ENCODE assay signal across 1 cellular context in genomic region chr4:6709230-6710114, GRCh38.
A peak's percentile ranks its signal among the peaks of the same experiment; 100 is the strongest.
TF ChIP-seq lines count a peak whose summit lies in the region.

Gene MRFAP1L1, minus strand, starts transcription at chr4:6709865. Its CDS starts 236 bp downstream, at chr4:6709629.

TF ChIP-seq in HepG2, 621 proteins besides CTCF, POLR2A, EP300 and RAD21 (continued from another document and continues in another):
- TF ChIP-seq PRDM15 (CRISPR knock-in tag; IDR thresholded peaks at IDR 0.05) (no peak), HOXA9 (CRISPR knock-in tag; IDR thresholded peaks at IDR 0.05; ENCODE audit: borderline replicate concordance) (no peak), RBAK (CRISPR knock-in tag; IDR thresholded peaks at IDR 0.05) (no peak), PAF1 (CRISPR knock-in tag; IDR thresholded peaks at IDR 0.05) (no peak), ZNF451 (CRISPR knock-in tag; IDR thresholded peaks at IDR 0.05) (no peak), ZSCAN22 (CRISPR knock-in tag; IDR thresholded peaks at IDR 0.05) (no peak), ZNF792 (CRISPR knock-in tag; IDR thresholded peaks at IDR 0.05) (no peak; the same call in 1 of the 2 replicates), ZNF747 (CRISPR knock-in tag; IDR thresholded peaks at IDR 0.05; ENCODE audit: borderline replicate concordance) (no peak), HNF4A (CRISPR knock-in tag; IDR thresholded peaks at IDR 0.05) (no peak), MAX (IDR thresholded peaks at IDR 0.05) (peak; percentile 84), ZNF382 (CRISPR knock-in tag; IDR thresholded peaks at IDR 0.05; ENCODE audit: borderline replicate concordance) (no peak), PHF20 (CRISPR knock-in tag; IDR thresholded peaks at IDR 0.05) (peak; percentile 88), ZBTB26 (CRISPR knock-in tag; IDR thresholded peaks at IDR 0.05; ENCODE audit: borderline replicate concordance) (no peak), ZBTB10 (CRISPR knock-in tag; IDR thresholded peaks at IDR 0.05; ENCODE audit: borderline replicate concordance) (0 out of 2 replicates have a peak, but pooled peaks have one; percentile 22), ZBTB3 (CRISPR knock-in tag; IDR thresholded peaks at IDR 0.05; ENCODE audit: borderline replicate concordance, low read depth) (no peak), ZNF512B (CRISPR knock-in tag; IDR thresholded peaks at IDR 0.05; ENCODE audit: borderline replicate concordance) (peak; percentile 58; the same call in 1 of the 2 replicates), ZFP36L2 (CRISPR knock-in tag; IDR thresholded peaks at IDR 0.05) (no peak), ZNF737 (CRISPR knock-in tag; IDR thresholded peaks at IDR 0.05; ENCODE audit: borderline replicate concordance) (no peak), MEIS1 (CRISPR knock-in tag; IDR thresholded peaks at IDR 0.05; ENCODE audit: borderline replicate concordance) (no peak), ZNF337 (CRISPR knock-in tag; IDR thresholded peaks at IDR 0.05; ENCODE audit: borderline replicate concordance, low read depth) (no peak), ZC3H13 (CRISPR knock-in tag; IDR thresholded peaks at IDR 0.05) (no peak; the same call in 1 of the 2 replicates), ZNF563 (CRISPR knock-in tag; IDR thresholded peaks at IDR 0.05) (peak; percentile 57; the same call in 1 of the 2 replicates), ATF1 (CRISPR knock-in tag; IDR thresholded peaks at IDR 0.05) (no peak; the same call in 1 of the 2 replicates), SRSF9 (IDR thresholded peaks at IDR 0.05; ENCODE audit: borderline replicate concordance, insufficient read depth, low read depth, low read length, poor library complexity, severe bottlenecking) (no peak), ZXDC (CRISPR knock-in tag; IDR thresholded peaks at IDR 0.05) (no peak), RBFOX2 (IDR thresholded peaks at IDR 0.05; ENCODE audit: low read depth, low read length) (peak; percentile 73), BCL3 (CRISPR knock-in tag; IDR thresholded peaks at IDR 0.05) (no peak; the same call in 1 of the 2 replicates), CEBPB (IDR thresholded peaks at IDR 0.05; ENCODE audit: borderline replicate concordance, low read depth, low read length) (no peak), ZNF784 (CRISPR knock-in tag; IDR thresholded peaks at IDR 0.05; ENCODE audit: borderline replicate concordance) (no peak; the same call in 1 of the 2 replicates), KDM5A (IDR thresholded peaks at IDR 0.05; ENCODE audit: borderline replicate concordance, low read length) (peak; percentile 95), ATRX (CRISPR knock-in tag; IDR thresholded peaks at IDR 0.05; ENCODE audit: borderline replicate concordance) (no peak), ZNF251 (CRISPR knock-in tag; IDR thresholded peaks at IDR 0.05) (peak; percentile 74; the same call in 1 of the 2 replicates), HCFC1 (IDR thresholded peaks at IDR 0.05; ENCODE audit: low read depth, low read length) (peak; percentile 54), FOXJ3 (CRISPR knock-in tag; IDR thresholded peaks at IDR 0.05; ENCODE audit: borderline replicate concordance) (no peak), KLF15 (CRISPR knock-in tag; IDR thresholded peaks at IDR 0.05; ENCODE audit: borderline replicate concordance) (no peak), ZFP41 (CRISPR knock-in tag; IDR thresholded peaks at IDR 0.05; ENCODE audit: borderline replicate concordance) (no peak), MED8 (CRISPR knock-in tag; IDR thresholded peaks at IDR 0.05; ENCODE audit: insufficient replicate concordance) (no peak), CBX1 (IDR thresholded peaks at IDR 0.05; ENCODE audit: low read depth) (no peak), SATB2 (CRISPR knock-in tag; IDR thresholded peaks at IDR 0.05) (no peak), MBNL3 (CRISPR knock-in tag; conservative IDR thresholded peaks at IDR 0.05) (no peak), ZNF331 (CRISPR knock-in tag; IDR thresholded peaks at IDR 0.05) (no peak), NR1H2 (CRISPR knock-in tag; IDR thresholded peaks at IDR 0.05; ENCODE audit: borderline replicate concordance, low read depth) (no peak), STAG1 (CRISPR knock-in tag; IDR thresholded peaks at IDR 0.05) (no peak), NCOA1 (CRISPR knock-in tag; IDR thresholded peaks at IDR 0.05) (no peak), ZNF710 (CRISPR knock-in tag; IDR thresholded peaks at IDR 0.05; ENCODE audit: borderline replicate concordance) (no peak), MAFG (CRISPR knock-in tag; IDR thresholded peaks at IDR 0.05) (no peak), TAF15 (IDR thresholded peaks at IDR 0.05; ENCODE audit: low read depth, low read length, poor library complexity, severe bottlenecking) (no peak), CCDC6 (CRISPR knock-in tag; IDR thresholded peaks at IDR 0.05) (peak; percentile 58), ZNF430 (CRISPR knock-in tag; IDR thresholded peaks at IDR 0.05) (0 out of 2 replicates have a peak, but pooled peaks have one; percentile 40), MED13 (CRISPR knock-in tag; IDR thresholded peaks at IDR 0.05) (no peak)
